ENCODE assay signal across 8 cellular contexts in the genomic region with DNA sequence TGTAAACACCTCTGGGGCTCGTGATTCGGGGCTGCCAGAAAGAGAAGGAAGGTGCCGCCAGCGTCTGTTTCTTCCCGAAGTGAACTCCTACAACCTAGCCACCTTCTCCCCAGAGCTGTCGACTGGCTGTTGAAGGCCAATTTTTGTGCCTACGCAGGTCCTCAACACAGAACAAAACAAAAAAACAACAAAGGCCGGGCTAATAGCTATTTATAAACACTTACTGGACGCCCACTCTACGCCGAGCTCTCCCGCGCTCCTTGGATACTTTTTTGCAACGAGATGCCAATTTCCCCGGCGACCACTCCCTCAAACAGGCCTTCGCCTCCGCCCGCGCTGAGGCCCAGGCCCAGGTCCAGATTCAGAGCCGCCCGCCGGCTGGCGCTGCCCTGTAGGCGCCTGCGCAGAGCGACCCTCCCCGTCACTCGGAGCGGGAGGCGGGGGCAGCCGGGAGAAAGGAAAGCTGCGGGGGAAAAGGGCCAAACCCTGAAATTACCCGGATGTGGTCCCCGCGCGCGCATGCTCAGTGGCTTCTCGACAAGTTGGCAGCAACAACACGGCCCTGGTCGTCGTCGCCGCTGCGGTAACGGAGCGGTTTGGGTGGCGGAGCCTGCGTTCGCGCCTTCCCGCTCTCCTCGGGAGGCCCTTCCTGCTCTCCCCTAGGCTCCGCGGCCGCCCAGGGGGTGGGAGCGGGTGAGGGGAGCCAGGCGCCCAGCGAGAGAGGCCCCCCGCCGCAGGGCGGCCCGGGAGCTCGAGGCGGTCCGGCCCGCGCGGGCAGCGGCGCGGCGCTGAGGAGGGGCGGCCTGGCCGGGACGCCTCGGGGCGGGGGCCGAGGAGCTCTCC. TPM values are rescaled to one million over a fixed set of nuclear protein-coding genes. Genes with fewer than 3 reads are reported as not detected.
A peak's percentile ranks its signal among the peaks of the same experiment; 100 is the strongest.
DNase-seq lines count a peak whose midpoint lies in the region; ATAC-seq and TF ChIP-seq lines count a peak whose summit lies in the region.

A gene (plus strand): TSS at position 520 of the 843 bp plus-strand sequence. CDS start 16,834 bp downstream, outside the sequence.

- H3K36me3 ChIP-seq in duodenal mucosa (ENCODE audit: control insufficient read depth in 1 of 2, insufficient read depth in 2 of 2, low read length in 2 of 2) = peaks cover 0 to 10% of the 10 kb centered on the region in 2 donors

- DNase-seq in CD4-positive, alpha-beta T cell = peak; percentile 97 to 99 (median 98)
- DNase-seq in HK-2 (ENCODE audit: unreplicated experiment) = peak; percentile 94
- DNase-seq in NCI-H82 treated with DMSO at 0.1 percent for 48 hours (lab: John Stamatoyannopoulos, UW; ENCODE audit: unreplicated experiment) = peak; percentile 82
- DNase-seq in activated CD8-positive, alpha-beta T cell treated with anti-CD3 and anti-CD28 coated beads for 36 hours = peak; percentile 97
- peak; percentile 96 to 99 for DNase-seq in lower leg skin (ENCODE audit: low spot score in 2 of 2)
- DNase-seq in stimulated activated CD4-positive, alpha-beta T cell treated with anti-CD3 and anti-CD28 coated beads, Interleukin-4, amount 100 ng/mL, for 4 hours = peak; percentile 96 to 99

- peak within 1 kb of the TSS; percentile 100 for H3K27ac Mint-ChIP-seq in CD4-positive, alpha-beta T cell
- peak within 1 kb of the TSS; percentile 97 for H3K27ac Mint-ChIP-seq in activated CD8-positive, alpha-beta T cell treated with anti-CD3 and anti-CD28 coated beads for 36 hours

- H3K4me1 Mint-ChIP-seq in CD4-positive, alpha-beta T cell (ENCODE audit: low read depth) = peaks cover 63% of the 10 kb centered on the region
- H3K4me1 Mint-ChIP-seq in activated CD8-positive, alpha-beta T cell treated with anti-CD3 and anti-CD28 coated beads for 36 hours (ENCODE audit: low read depth) = peaks cover 51% of the 10 kb centered on the region

- 0 to 1% methylated on average over 40 to 71 of the region's 79 CpGs for WGBS in lower leg skin, 2 donors

- H3K36me3 Mint-ChIP-seq in CD4-positive, alpha-beta T cell (ENCODE audit: low read depth) = peaks cover 56% of the 10 kb centered on the region
- H3K36me3 Mint-ChIP-seq in activated CD8-positive, alpha-beta T cell treated with anti-CD3 and anti-CD28 coated beads for 36 hours (ENCODE audit: low read depth) = peaks cover 23% of the 10 kb centered on the region

- H3K9me3 ChIP-seq in CD4-positive, alpha-beta T cell (ENCODE audit: control insufficient read depth, low read length) = no peaks in the 10 kb centered on the region
- H3K9me3 ChIP-seq in duodenal mucosa (ENCODE audit: control insufficient read depth in 1 of 2, low read length in 2 of 2) = no peaks in the 10 kb centered on the region

- no peak for TF ChIP-seq CTCF in CD4-positive, alpha-beta T cell (IDR thresholded peaks at IDR 0.05)
- no peak for TF ChIP-seq CTCF in activated CD8-positive, alpha-beta T cell treated with anti-CD3 and anti-CD28 coated beads for 36 hours (IDR thresholded peaks at IDR 0.05)
- no peak for TF ChIP-seq CTCF in lower leg skin (IDR thresholded peaks at IDR 0.05)

- ATAC-seq in CD4-positive, alpha-beta T cell (ENCODE audit: poor library complexity) = peak; percentile 78
- ATAC-seq in GM19455 (IDR thresholded peaks at IDR 0.05; ENCODE audit: unreplicated experiment) = peak; percentile 81
- ATAC-seq in activated CD8-positive, alpha-beta T cell treated with anti-CD3 and anti-CD28 coated beads for 36 hours = peak; percentile 88

- peak within 1 kb of the TSS; percentile 82 for H3K27ac ChIP-seq in CD4-positive, alpha-beta T cell (ENCODE audit: low read depth, low read length)
- peak within 1 kb of the TSS; percentile 98 for H3K27ac ChIP-seq in duodenal mucosa (ENCODE audit: low read depth, low read length)

- peak within 1 kb of the TSS; percentile 100 for H3K4me3 Mint-ChIP-seq in CD4-positive, alpha-beta T cell
- peak within 1 kb of the TSS; percentile 98 for H3K4me3 Mint-ChIP-seq in activated CD8-positive, alpha-beta T cell treated with anti-CD3 and anti-CD28 coated beads for 36 hours

- H3K27me3 ChIP-seq in CD4-positive, alpha-beta T cell (ENCODE audit: control insufficient read depth, insufficient read depth, low read length) = no peaks in the 10 kb centered on the region
- H3K27me3 ChIP-seq in duodenal mucosa (ENCODE audit: control insufficient read depth in 1 of 2, insufficient read depth in 2 of 2, low read length in 2 of 2) = no peaks in the 10 kb centered on the region

- H3K27me3 Mint-ChIP-seq in CD4-positive, alpha-beta T cell = no peaks in the 10 kb centered on the region
- no peaks in the 10 kb centered on the region for H3K27me3 Mint-ChIP-seq in activated CD8-positive, alpha-beta T cell treated with anti-CD3 and anti-CD28 coated beads for 36 hours

- H3K4me3 ChIP-seq in duodenal mucosa (ENCODE audit: low read depth in 1 of 2, low read length in 2 of 2) (peak within 1 kb of the TSS; percentile 80 to 98), lower leg skin (ENCODE audit: low read depth, poor library complexity, severe bottlenecking) (peak within 1 kb of the TSS; percentile 63)

- H3K9me3 Mint-ChIP-seq in CD4-positive, alpha-beta T cell = no peaks in the 10 kb centered on the region
- no peaks in the 10 kb centered on the region for H3K9me3 Mint-ChIP-seq in activated CD8-positive, alpha-beta T cell treated with anti-CD3 and anti-CD28 coated beads for 36 hours

- POLR2A ChIA-PET in CD4-positive, alpha-beta T cell (lab: Charles Lee) = interaction anchor here (0.9 to 4.2 kb wide), 26 partner anchors 10 to 749 kb away, joined by 3 to 107 read pairs (median 5); a partner anchor contains a TSS
- POLR2A ChIA-PET in activated CD8-positive, alpha-beta T cell treated with anti-CD3 and anti-CD28 coated beads for 36 hours (lab: Charles Lee) = interaction anchor here (0.9 to 3.2 kb wide), 14 partner anchors 9 to 151 kb away, joined by 3 to 19 read pairs (median 7); a partner anchor contains a TSS

- peaks cover 23 to 31% of the 10 kb centered on the region in 2 donors for H3K4me1 ChIP-seq in duodenal mucosa (ENCODE audit: control insufficient read depth in 1 of 2, insufficient read depth in 2 of 2, low read length in 2 of 2)

- H3K9ac ChIP-seq in duodenal mucosa (ENCODE audit: low read depth in 1 of 2, low read length in 2 of 2) = peak within 1 kb of the TSS; percentile 84 to 91

- intact Hi-C loops in CD4-positive, alpha-beta T cell (cut with DNase I, micrococcal nuclease) = loop anchor here (2.0 to 10.0 kb wide), 5 partner anchors 21 to 745 kb away; a partner anchor contains a TSS
- intact Hi-C loops in activated CD8-positive, alpha-beta T cell treated with anti-CD3 and anti-CD28 coated beads for 36 hours (cut with micrococcal nuclease) = loop anchor here (10.0 kb wide), 1 partner anchor 145 kb away; no protein-coding TSS in a partner anchor
- intact Hi-C loops in lower leg skin (cut with DNase I; ENCODE audit: low total_unique reads) = no loop called here

- CTCF ChIA-PET in CD4-positive, alpha-beta T cell (lab: Charles Lee) = interaction anchor here (1.0 to 1.5 kb wide), 2 partner anchors 22 to 62 kb away, joined by 3 to 4 read pairs; a partner anchor contains a TSS
- CTCF ChIA-PET in activated CD8-positive, alpha-beta T cell treated with anti-CD3 and anti-CD28 coated beads for 36 hours (lab: Charles Lee) = interaction anchor here (0.7 to 3.4 kb wide), 6 partner anchors 18 to 209 kb away, joined by 3 to 16 read pairs (median 3); a partner anchor contains a TSS

- TF ChIP-seq POLR2A in lower leg skin (IDR thresholded peaks at IDR 0.05) = peak in 1 of 2 donors; percentile 43

RNA-seq across cellular contexts. Expression of the gene that starts here (rescaled TPM):
- 10 to 100 TPM; 82.0 to 82.9 TPM for total RNA-seq in CD4-positive, alpha-beta T cell
- total RNA-seq in activated CD8-positive, alpha-beta T cell treated with anti-CD3 and anti-CD28 coated beads for 36 hours = 10 to 100 TPM; 68.1 to 71.2 TPM
- total RNA-seq in lower leg skin = 100 to 1,000 TPM; 101 to 171 (median 128) TPM

Comparison
In these comparisons a context has a peak if more than half of its experiments do, and no peak if none do; other contexts are left out.
1. Peak in every context shown above with its lines: DNase-seq, ATAC-seq, H3K4me3 ChIP-seq and H3K27ac ChIP-seq.